Comparison of ENCODE assay signal across 9 cellular contexts in genomic region chr6:110944681-110945151, GRCh38. TPM values are rescaled to one million over a fixed set of nuclear protein-coding genes. Genes with fewer than 3 reads are reported as not detected.
A peak's percentile ranks its signal among the peaks of the same experiment; 100 is the strongest.
DNase-seq lines count a peak whose midpoint lies in the region; ATAC-seq and TF ChIP-seq lines count a peak whose summit lies in the region.
"Had no signal": no experiment of that assay in that cellular context is flagged by ENCODE, and none has a peak within 500 bp of the region (broad histone marks: within the 10 kb centered on the region; RNA-seq: fewer than 3 reads in every experiment).

No MANE protein-coding gene starts in this region.

- H3K9me3 Mint-ChIP-seq in CD4-positive, alpha-beta T cell, result no peaks in the 10 kb centered on the region
- no peaks in the 10 kb centered on the region for H3K9me3 Mint-ChIP-seq in immature natural killer cell
- H3K9me3 Mint-ChIP-seq: IgD-negative memory B cell had no signal

- POLR2A ChIA-PET in CD4-positive, alpha-beta T cell (lab: Charles Lee), result interaction anchor here (0.8 kb wide), 1 partner anchor 129 kb away, joined by 3 read pairs; the partner anchor contains the start of gene CDK19

- no peaks in the 10 kb centered on the region for H3K9me3 ChIP-seq in CD4-positive, alpha-beta T cell (ENCODE audit: control insufficient read depth, low read length)

- CTCF ChIA-PET in CD4-positive, alpha-beta T cell (lab: Charles Lee), result interaction anchor here (1.6 kb wide), 1 partner anchor 262 kb away, joined by 4 read pairs; no protein-coding TSS in a partner anchor

- peak; percentile 89 for ATAC-seq in CD4-positive, alpha-beta T cell (ENCODE audit: poor library complexity)
- ATAC-seq in GM19395 (IDR thresholded peaks at IDR 0.05; ENCODE audit: unreplicated experiment), result peak; percentile 100
- ATAC-seq in HG03342 (IDR thresholded peaks at IDR 0.05; ENCODE audit: unreplicated experiment), result peak; percentile 100
- ATAC-seq in Right ventricle myocardium inferior, result no peak

- no peaks in the 10 kb centered on the region for H3K36me3 Mint-ChIP-seq in CD4-positive, alpha-beta T cell (ENCODE audit: low read depth)
- H3K36me3 Mint-ChIP-seq in immature natural killer cell, result no peaks in the 10 kb centered on the region

- no peak overlapping the region for H3K27ac ChIP-seq in CD4-positive, alpha-beta T cell (ENCODE audit: low read depth, low read length)
- H3K27ac ChIP-seq in epithelial cell of prostate, result peak overlapping the region; percentile 69

- H3K27ac Mint-ChIP-seq in CD4-positive, alpha-beta T cell, result no peak overlapping the region
- no peak overlapping the region for H3K27ac Mint-ChIP-seq in immature natural killer cell

- H3K27me3 Mint-ChIP-seq in CD4-positive, alpha-beta T cell, result no peaks in the 10 kb centered on the region
- H3K27me3 Mint-ChIP-seq in immature natural killer cell (ENCODE audit: low read depth in 3 of 3), result peaks cover 0 to 2% (median 0%) of the 10 kb centered on the region in 3 donors

- intact Hi-C loops in CD4-positive, alpha-beta T cell (cut with DNase I, micrococcal nuclease), result no loop called here
- intact Hi-C loops in Right ventricle myocardium inferior (cut with DNase I), result no loop called here

- peak in 1 of 10 experiments; percentile 7 for DNase-seq in CD4-positive, alpha-beta T cell
- peak; percentile 33 for DNase-seq in SKM-1 (lab: John Stamatoyannopoulos, UW; ENCODE audit: unreplicated experiment)
- peak; percentile 87 for DNase-seq in epithelial cell of prostate (ENCODE audit: low read depth, low spot score)
- peak; percentile 4 to 39 (median 26) for DNase-seq in stimulated activated CD4-positive, alpha-beta T cell treated with anti-CD3 and anti-CD28 coated beads, TNF-alpha, amount 100 ng/mL, for 24 hours (ENCODE audit: low read depth in 3 of 3)
- no peak for DNase-seq in Right ventricle myocardium inferior (ENCODE audit: missing footprints)
- DNase-seq in immature natural killer cell, result no peak

- H3K27me3 ChIP-seq in CD4-positive, alpha-beta T cell (ENCODE audit: control insufficient read depth, insufficient read depth, low read length), result no peaks in the 10 kb centered on the region

- no peak overlapping the region for H3K4me3 Mint-ChIP-seq in CD4-positive, alpha-beta T cell
- H3K4me3 Mint-ChIP-seq in immature natural killer cell, result no peak overlapping the region
- H3K4me3 Mint-ChIP-seq: IgD-negative memory B cell had no signal

- TF ChIP-seq CTCF in CD4-positive, alpha-beta T cell (IDR thresholded peaks at IDR 0.05), result no peak

- peaks cover 3% of the 10 kb centered on the region for H3K4me1 Mint-ChIP-seq in CD4-positive, alpha-beta T cell (ENCODE audit: low read depth)
- H3K4me1 Mint-ChIP-seq in immature natural killer cell, result no peaks in the 10 kb centered on the region

RNA-seq across cellular contexts. Expression of gene GTF3C6, which starts 13.8 kb away (rescaled TPM):
- 10 to 100 TPM; 17.9 to 19.2 TPM for total RNA-seq in CD4-positive, alpha-beta T cell
- 129 TPM for total RNA-seq in Right ventricle myocardium inferior
- polyA plus RNA-seq in immature natural killer cell, result 100 to 1,000 TPM in 2 of 3 donors, 10 to 100 TPM in 1; 91.1 to 141 (median 120) TPM

RNA-seq across cellular contexts. Expression of gene RPF2, which starts 37.1 kb away (rescaled TPM):
- 1 to 10 TPM; 7.4 to 9.0 TPM for total RNA-seq in CD4-positive, alpha-beta T cell
- total RNA-seq in Right ventricle myocardium inferior, result 25.7 TPM
- 10 to 100 TPM in 2 of 3 donors, 1 to 10 TPM in 1; 9.4 to 22.9 (median 19.9) TPM for polyA plus RNA-seq in immature natural killer cell

Comparison
In these comparisons a context has a peak if more than half of its experiments do, and no peak if none do; other contexts are left out.
1. DNase-seq: peak in SKM-1 (single experiment), epithelial cell of prostate (single experiment) and stimulated activated CD4-positive, alpha-beta T cell treated with anti-CD3 and anti-CD28 coated beads, TNF-alpha, amount 100 ng/mL, for 24 hours (3 of 3); none in Right ventricle myocardium inferior (single experiment) and immature natural killer cell (0 of 3).